ENCODE assay signal across 16 cellular contexts in genomic region chr13:78876915-78877549, GRCh38.
DNase-seq lines count a peak whose midpoint lies in the region; ATAC-seq and TF ChIP-seq lines count a peak whose summit lies in the region.
"Had no signal": no experiment of that assay in that cellular context is flagged by ENCODE, and none has a peak within 500 bp of the region (broad histone marks: within the 10 kb centered on the region; RNA-seq: fewer than 3 reads in every experiment).

No MANE protein-coding gene starts in this region.

- no peaks in the 10 kb centered on the region for H3K79me1 ChIP-seq in mesenchymal stem cell (replicated peaks; ENCODE audit: low read length, poor library complexity, severe bottlenecking)

- H2BK12ac ChIP-seq in mesenchymal stem cell (ENCODE audit: low read length in 2 of 2) = no peak overlapping the region

- no peak overlapping the region for H3K4ac ChIP-seq in mesenchymal stem cell (ENCODE audit: low read depth in 1 of 2, low read length in 2 of 2)

- H3K9me2 ChIP-seq in Loucy (replicated peaks; ENCODE audit: low read depth, low read length) = no peaks in the 10 kb centered on the region

- no peaks in the 10 kb centered on the region for H3K79me2 ChIP-seq in Loucy (ENCODE audit: insufficient read depth, low read length)

- no peak overlapping the region for H3K14ac ChIP-seq in mesenchymal stem cell (ENCODE audit: low read length in 2 of 2)

- no peak overlapping the region for H3K4me2 ChIP-seq in Loucy (ENCODE audit: low read depth, low read length, poor library complexity, severe bottlenecking)
- no peak overlapping the region for H3K4me2 ChIP-seq in mesenchymal stem cell (ENCODE audit: low read length, poor library complexity, severe bottlenecking)
- H3K4me2 ChIP-seq: A549 had no signal

- H3K36me3 ChIP-seq in heart left ventricle (no peaks in the 10 kb centered on the region), Loucy (ENCODE audit: insufficient read depth, low read length) (no peaks in the 10 kb centered on the region), mesenchymal stem cell (ENCODE audit: control insufficient read depth in 1 of 2, insufficient read depth in 2 of 2, low read depth in 1 of 2, low read length in 2 of 2) (no peaks in the 10 kb centered on the region)
- H3K36me3 ChIP-seq: HAP-1 had no signal

- H3K27me3 ChIP-seq in heart left ventricle (no peaks in the 10 kb centered on the region), Loucy (ENCODE audit: insufficient read depth, low read length, poor library complexity, severe bottlenecking) (no peaks in the 10 kb centered on the region), mesenchymal stem cell (ENCODE audit: control insufficient read depth in 1 of 2, insufficient read depth in 1 of 2, low read length in 2 of 2) (no peaks in the 10 kb centered on the region)

- H2AFZ ChIP-seq in Loucy (ENCODE audit: low read length) (peak overlapping the region; percentile 72), mesenchymal stem cell (ENCODE audit: low read depth, low read length) (no peak overlapping the region)
- H2AFZ ChIP-seq: GM23248 had no signal

- H2BK120ac ChIP-seq in mesenchymal stem cell (ENCODE audit: low read depth, low read length) = no peak overlapping the region

- no peak overlapping the region for H4K91ac ChIP-seq in mesenchymal stem cell (ENCODE audit: low read length)

- H2AK5ac ChIP-seq in mesenchymal stem cell (ENCODE audit: low read length, severe bottlenecking) = no peak overlapping the region

- WGBS in heart left ventricle, 4 donors = 71 to 100% (median 76%) methylated on average over 1 of the region's 1 CpG
- WGBS in mesenchymal stem cell = 46% methylated on average over 1 of the region's 1 CpG

- peaks cover 0 to 8% (median 0%) of the 10 kb centered on the region in 12 donors for H3K9me3 ChIP-seq in heart left ventricle
- no peaks in the 10 kb centered on the region for H3K9me3 ChIP-seq in Loucy (ENCODE audit: insufficient read depth, low read depth, low read length)
- no peaks in the 10 kb centered on the region for H3K9me3 ChIP-seq in mesenchymal stem cell (ENCODE audit: control insufficient read depth, low read length)
- H3K9me3 ChIP-seq: A549, Caco-2, HAP-1 had no signal

- no peak for TF ChIP-seq POLR2A in heart left ventricle (IDR thresholded peaks at IDR 0.05)

- H2BK15ac ChIP-seq in mesenchymal stem cell (ENCODE audit: low read depth, poor library complexity, severe bottlenecking) = no peak overlapping the region

- ATAC-seq in Right ventricle myocardium inferior (no peak), heart left ventricle (no peak), GM18861 (IDR thresholded peaks at IDR 0.05; ENCODE audit: unreplicated experiment) (no peak)

- TF ChIP-seq CTCF in heart left ventricle (IDR thresholded peaks at IDR 0.05) (no peak), Loucy (conservative IDR thresholded peaks at IDR 0.05; ENCODE audit: low read length) (no peak)

- no peaks in the 10 kb centered on the region for H4K20me1 ChIP-seq in Loucy (ENCODE audit: insufficient read depth, low read length, poor library complexity, severe bottlenecking)

- DNase-seq in NCI-H2029 treated with DMSO at 0.1 percent for 48 hours (lab: John Stamatoyannopoulos, UW) (peak; percentile 4), NCI-H2029 (lab: John Stamatoyannopoulos, UW) (no peak), Right ventricle myocardium inferior (ENCODE audit: missing footprints) (peak; percentile 48), heart left ventricle (no peak), mesenchymal stem cell (no peak)
- DNase-seq: AML-193; CD4-positive, alpha-beta T cell; GM23248 had no signal

- H3K4me1 ChIP-seq in heart left ventricle = no peaks in the 10 kb centered on the region
- no peaks in the 10 kb centered on the region for H3K4me1 ChIP-seq in Loucy (ENCODE audit: insufficient read depth, low read length, poor library complexity, severe bottlenecking)
- H3K4me1 ChIP-seq in mesenchymal stem cell (ENCODE audit: control insufficient read depth, insufficient read depth, low read depth, low read length) = no peaks in the 10 kb centered on the region
- H3K4me1 ChIP-seq: A549, Caco-2, HAP-1 had no signal

- H3K27ac ChIP-seq in heart left ventricle (no peak overlapping the region), mesenchymal stem cell (ENCODE audit: low read length, poor library complexity, severe bottlenecking) (no peak overlapping the region)
- H3K27ac ChIP-seq: 22Rv1, A549, C4-2B, GM23248, HL-60 had no signal

- H3K4me3 ChIP-seq in heart left ventricle (no peak overlapping the region), Loucy (ENCODE audit: low read length, poor library complexity, severe bottlenecking) (no peak overlapping the region), mesenchymal stem cell (ENCODE audit: insufficient read depth in 1 of 2, low read depth in 1 of 2, low read length in 2 of 2) (no peak overlapping the region)
- H3K4me3 ChIP-seq: A549, GM23248, HAP-1 had no signal

- intact Hi-C loops in Right ventricle myocardium inferior (cut with DNase I) (no loop called here), heart left ventricle (cut with DNase I) (no loop called here)

- no peak overlapping the region for H2BK5ac ChIP-seq in mesenchymal stem cell (ENCODE audit: low read depth, low read length, poor library complexity, severe bottlenecking)

- no peak overlapping the region for H3K23ac ChIP-seq in mesenchymal stem cell (ENCODE audit: low read length in 2 of 2)

- H3K18ac ChIP-seq in mesenchymal stem cell (ENCODE audit: low read depth in 1 of 2, low read length in 2 of 2) = no peak overlapping the region

- no peaks in the 10 kb centered on the region for H3F3A ChIP-seq in Loucy (ENCODE audit: low read depth)

- H3K9ac ChIP-seq in Loucy (ENCODE audit: low read depth, low read length, poor library complexity, severe bottlenecking) (no peak overlapping the region), mesenchymal stem cell (ENCODE audit: low read length) (no peak overlapping the region)
- H3K9ac ChIP-seq: GM23248 had no signal

- peak overlapping the region; percentile 17 for H4K8ac ChIP-seq in mesenchymal stem cell (ENCODE audit: low read length)

Comparison
In these comparisons a context has a peak if more than half of its experiments do, and no peak if none do; other contexts are left out.
1. DNase-seq: peak in NCI-H2029 treated with DMSO at 0.1 percent for 48 hours (single experiment) and Right ventricle myocardium inferior (single experiment); none in NCI-H2029 (single experiment), heart left ventricle (0 of 5) and mesenchymal stem cell (single experiment).